8 cellular contexts compared by ENCODE assay signal in the genomic region with DNA sequence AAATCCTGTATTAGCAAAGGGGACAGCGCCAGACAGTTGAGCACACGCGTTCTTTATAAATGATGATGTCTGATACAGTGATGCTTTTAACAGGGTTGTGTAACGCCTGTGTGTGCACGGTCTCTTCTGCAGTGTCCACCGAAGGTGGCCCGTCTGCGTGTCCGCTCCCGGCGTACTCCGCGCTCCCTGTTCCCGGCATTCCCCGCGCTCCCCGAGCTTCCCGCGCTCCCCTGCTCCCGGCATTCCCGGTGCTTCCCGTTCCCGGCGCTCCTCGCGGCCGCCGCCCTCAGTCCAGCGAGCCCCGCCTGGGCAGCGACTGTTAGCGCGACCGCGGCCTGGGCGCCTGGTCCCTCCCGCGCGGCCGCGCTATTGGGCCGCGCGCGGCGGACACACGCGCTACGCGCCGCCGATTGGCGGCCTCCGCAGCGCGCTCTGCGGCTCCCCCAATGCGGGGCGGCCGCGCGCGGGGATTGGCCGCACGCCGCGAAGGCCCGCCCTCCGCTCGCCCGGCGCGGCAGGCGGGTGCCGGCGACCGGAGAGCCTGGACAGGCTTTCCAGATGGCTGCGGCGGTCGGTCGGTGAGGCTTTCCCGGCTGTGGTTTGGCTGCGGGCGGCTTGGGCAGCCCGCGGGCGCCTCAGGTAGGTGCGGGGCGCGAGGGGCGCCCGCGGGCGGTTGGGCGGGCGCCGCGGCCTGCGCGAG. TPM values are rescaled to one million over a fixed set of nuclear protein-coding genes. Genes with fewer than 3 reads are reported as not detected.
DNase-seq lines count a peak whose midpoint lies in the region; ATAC-seq and TF ChIP-seq lines count a peak whose summit lies in the region.

A gene (plus strand): TSS at position 497 of the 700 bp plus-strand sequence. CDS start 5,723 bp downstream, outside the sequence.

- H3K36me3 ChIP-seq in urinary bladder (ENCODE audit: insufficient read depth) = no peaks in the 10 kb centered on the region

- H3K4me1 ChIP-seq in urinary bladder (ENCODE audit: insufficient read depth) = peaks cover 2% of the 10 kb centered on the region

- H3K27ac ChIP-seq in urinary bladder (ENCODE audit: low read depth) = peak within 1 kb of the TSS; percentile 82

- no peak for TF ChIP-seq CTCF in GM12875 (IDR thresholded peaks at IDR 0.05; ENCODE audit: borderline replicate concordance, insufficient read depth, low read depth, low read length)

- WGBS in urinary bladder = under 1% methylated on average over 100 of the region's 100 CpGs

- ATAC-seq in HG02798 (IDR thresholded peaks at IDR 0.05; ENCODE audit: poor library complexity, unreplicated experiment) = peak; percentile 92
- peak; percentile 97 for ATAC-seq in left cardiac atrium

- peak within 1 kb of the TSS; percentile 85 for H3K4me3 ChIP-seq in GM12875 (ENCODE audit: low read depth, low read length)
- H3K4me3 ChIP-seq in urinary bladder (ENCODE audit: low read depth, low read length) = peak within 1 kb of the TSS; percentile 83

- peak; percentile 83 for DNase-seq in NCI-H1436 (lab: John Stamatoyannopoulos, UW)
- peak; percentile 44 to 79 (median 54) for DNase-seq in T-helper 1 cell
- peak; percentile 80 for DNase-seq in amniotic stem cell (lab: John Stamatoyannopoulos, UW)
- DNase-seq in left cardiac atrium = peak; percentile 94
- DNase-seq in posterior cingulate gyrus = peak; percentile 93 to 99 (median 96)

- intact Hi-C loops in left cardiac atrium (cut with DNase I) = no loop called here
- intact Hi-C loops in posterior cingulate gyrus (cut with DNase I) = loop anchor here (1.0 kb wide), 1 partner anchor 37 kb away; a partner anchor contains a TSS

RNA-seq across cellular contexts. Expression of the gene that starts here (rescaled TPM):
- total RNA-seq in left cardiac atrium = 10 to 100 TPM; 13.3 to 19.9 TPM
- 24.8 TPM for total RNA-seq in urinary bladder
- 18.9 TPM for polyA plus RNA-seq in urinary bladder

Comparison
In these comparisons a context has a peak if more than half of its experiments do, and no peak if none do; other contexts are left out.
1. Peak in every context shown above with its lines: DNase-seq, ATAC-seq, H3K4me3 ChIP-seq and H3K27ac ChIP-seq.